In genomic region chr2:138312061-138312460, GRCh38 we compare ENCODE assay signal across 28 cellular contexts.
"Had no signal": no experiment of that assay in that cellular context is flagged by ENCODE, and none has a peak within 500 bp of the region (broad histone marks: within the 10 kb centered on the region; RNA-seq: fewer than 3 reads in every experiment).

No MANE protein-coding gene starts in this region.

- H3K9me3 ChIP-seq: colonic mucosa, esophagus muscularis mucosa, gastrocnemius medialis, gastroesophageal sphincter had no signal

- H3K79me2 ChIP-seq: hepatocyte had no signal

- H3K4me2 ChIP-seq: hepatocyte had no signal

- H2AFZ ChIP-seq: hepatocyte had no signal

- H3K4me1 ChIP-seq: colonic mucosa, esophagus muscularis mucosa, esophagus squamous epithelium, foreskin keratinocyte, gastrocnemius medialis, gastroesophageal sphincter, heart left ventricle, heart right ventricle had no signal

- H3K27ac Mint-ChIP-seq: dendritic cell treated with granulocyte-macrophage colony-stimulating factor and Interleukin-4, amounts not matched to agents 40 ng/mL and 50 ng/mL, for 4 days; effector memory CD8-positive, alpha-beta T cell; endodermal cell had no signal

- H3K27ac ChIP-seq: colonic mucosa, coronary artery, dorsolateral prefrontal cortex, epithelial cell of prostate, esophagus muscularis mucosa, esophagus squamous epithelium, foreskin keratinocyte, gastrocnemius medialis, gastroesophageal sphincter, heart left ventricle, heart right ventricle, hepatocyte had no signal

- H3K36me3 ChIP-seq: colonic mucosa, esophagus muscularis mucosa, esophagus squamous epithelium, gastrocnemius medialis, gastroesophageal sphincter, heart left ventricle, heart right ventricle had no signal

- H3K27me3 Mint-ChIP-seq: dendritic cell treated with granulocyte-macrophage colony-stimulating factor and Interleukin-4, amounts not matched to agents 40 ng/mL and 50 ng/mL, for 4 days; effector memory CD8-positive, alpha-beta T cell had no signal

- H3K4me3 Mint-ChIP-seq: dendritic cell treated with granulocyte-macrophage colony-stimulating factor and Interleukin-4, amounts not matched to agents 40 ng/mL and 50 ng/mL, for 4 days; effector memory CD8-positive, alpha-beta T cell; endodermal cell had no signal

- H3K27me3 ChIP-seq: colonic mucosa, dorsolateral prefrontal cortex, esophagus muscularis mucosa, esophagus squamous epithelium, foreskin keratinocyte, gastrocnemius medialis, gastroesophageal sphincter, heart left ventricle, heart right ventricle, hepatocyte had no signal

- H3K4me3 ChIP-seq: colonic mucosa, coronary artery, dorsolateral prefrontal cortex, esophagus muscularis mucosa, esophagus squamous epithelium, gastrocnemius medialis, gastroesophageal sphincter, heart left ventricle, heart right ventricle, hepatocyte had no signal

- ATAC-seq: effector memory CD8-positive, alpha-beta T cell; esophagus mucosa; foreskin keratinocyte; gastrocnemius medialis; gastroesophageal sphincter; heart left ventricle; heart right ventricle had no signal

- FAIRE-seq: endothelial cell of umbilical vein, frontal cortex had no signal

- DNase-seq: colonic mucosa; cortex of kidney; dermis blood vessel endothelial cell; dorsolateral prefrontal cortex; effector CD4-positive, alpha-beta T cell; effector CD8-positive, alpha-beta T cell; effector memory CD4-positive, alpha-beta T cell; effector memory CD8-positive, alpha-beta T cell; endodermal cell; erythroblast; esophagus squamous epithelium; foreskin fibroblast; foreskin keratinocyte; foreskin melanocyte; gastrocnemius medialis; glutamatergic neuron; head of caudate nucleus; heart left ventricle; heart right ventricle had no signal
